8 cellular contexts compared by ENCODE assay signal in genomic region chr1:84505167-84506001, GRCh38. TPM values are rescaled to one million over a fixed set of nuclear protein-coding genes. Genes with fewer than 3 reads are reported as not detected.
A peak's percentile ranks its signal among the peaks of the same experiment; 100 is the strongest.
DNase-seq lines count a peak whose midpoint lies in the region; ATAC-seq and TF ChIP-seq lines count a peak whose summit lies in the region.

No MANE protein-coding gene starts in this region.

- peaks cover 29% of the 10 kb centered on the region for H3K36me3 Mint-ChIP-seq in T-helper 1 cell treated with Interleukin-12 subunit alpha and Interleukin-12 subunit beta and Interleukin-4 antibody, amounts not matched to agents 30 μg/mL and 1 μg/mL, for 36 hours (ENCODE audit: low read depth)
- peaks cover 66% of the 10 kb centered on the region for H3K36me3 Mint-ChIP-seq in dendritic cell treated with granulocyte-macrophage colony-stimulating factor and Interleukin-4, amounts not matched to agents 40 ng/mL and 50 ng/mL, for 4 days (ENCODE audit: low read depth)

- peak; percentile 33 for ATAC-seq in GM21619 (IDR thresholded peaks at IDR 0.05; ENCODE audit: unreplicated experiment)

- peaks cover 13% of the 10 kb centered on the region for H3K9me3 Mint-ChIP-seq in T-helper 1 cell treated with Interleukin-12 subunit alpha and Interleukin-12 subunit beta and Interleukin-4 antibody, amounts not matched to agents 30 μg/mL and 1 μg/mL, for 36 hours
- H3K9me3 Mint-ChIP-seq in dendritic cell treated with granulocyte-macrophage colony-stimulating factor and Interleukin-4, amounts not matched to agents 40 ng/mL and 50 ng/mL, for 4 days, result peaks cover 16% of the 10 kb centered on the region

- H3K4me3 ChIP-seq in HUES6 (ENCODE audit: low read depth, low read length) (peak overlapping the region; percentile 86), lower leg skin (ENCODE audit: low read depth, poor library complexity, severe bottlenecking) (peak overlapping the region; percentile 69), suprapubic skin (peak overlapping the region; percentile 88)

- H3K9me3 ChIP-seq in HUES6 (ENCODE audit: control insufficient read depth, insufficient read depth, low read depth, low read length) (no peaks in the 10 kb centered on the region; the same call in 1 of the 2 replicates), suprapubic skin (peaks cover 7% of the 10 kb centered on the region)

- peak overlapping the region; percentile 87 for H3K9ac ChIP-seq in HUES6 (ENCODE audit: low read length)

- H3K27me3 Mint-ChIP-seq in T-helper 1 cell treated with Interleukin-12 subunit alpha and Interleukin-12 subunit beta and Interleukin-4 antibody, amounts not matched to agents 30 μg/mL and 1 μg/mL, for 36 hours (ENCODE audit: low read depth), result no peaks in the 10 kb centered on the region
- H3K27me3 Mint-ChIP-seq in dendritic cell treated with granulocyte-macrophage colony-stimulating factor and Interleukin-4, amounts not matched to agents 40 ng/mL and 50 ng/mL, for 4 days, result no peaks in the 10 kb centered on the region

- H3K27me3 ChIP-seq in HUES6 (ENCODE audit: control insufficient read depth, insufficient read depth, low read length), result no peaks in the 10 kb centered on the region
- no peaks in the 10 kb centered on the region for H3K27me3 ChIP-seq in suprapubic skin

- H3K27ac ChIP-seq in HUES6 (ENCODE audit: low read depth, low read length) (peak overlapping the region; percentile 33; the same call in 1 of the 2 replicates), RWPE1 (peak overlapping the region; percentile 96), suprapubic skin (peak overlapping the region; percentile 98)

- TF ChIP-seq EP300 in suprapubic skin (IDR thresholded peaks at IDR 0.05), result no peak

- TF ChIP-seq CTCF in RWPE1 (conservative IDR thresholded peaks at IDR 0.05; ENCODE audit: low read depth) (no peak), lower leg skin (IDR thresholded peaks at IDR 0.05) (no peak), suprapubic skin (IDR thresholded peaks at IDR 0.05) (no peak)

- H3K27ac Mint-ChIP-seq in T-helper 1 cell treated with Interleukin-12 subunit alpha and Interleukin-12 subunit beta and Interleukin-4 antibody, amounts not matched to agents 30 μg/mL and 1 μg/mL, for 36 hours, result peak overlapping the region; percentile 99
- peak overlapping the region; percentile 98 for H3K27ac Mint-ChIP-seq in dendritic cell treated with granulocyte-macrophage colony-stimulating factor and Interleukin-4, amounts not matched to agents 40 ng/mL and 50 ng/mL, for 4 days

- H3K4me3 Mint-ChIP-seq in T-helper 1 cell treated with Interleukin-12 subunit alpha and Interleukin-12 subunit beta and Interleukin-4 antibody, amounts not matched to agents 30 μg/mL and 1 μg/mL, for 36 hours, result peak overlapping the region; percentile 97
- H3K4me3 Mint-ChIP-seq in dendritic cell treated with granulocyte-macrophage colony-stimulating factor and Interleukin-4, amounts not matched to agents 40 ng/mL and 50 ng/mL, for 4 days, result peak overlapping the region; percentile 91

- WGBS in lower leg skin, 2 donors, result 0 to 1% methylated on average over 34 to 55 of the region's 58 CpGs
- WGBS in suprapubic skin, result under 1% methylated on average over 32 of the region's 58 CpGs

- CTCF ChIA-PET in RWPE1 (lab: Yijun Ruan, JAX), result interaction anchor here (0.6 kb wide), 2 partner anchors 115 to 120 kb away, joined by 3 to 4 read pairs; no protein-coding TSS in a partner anchor

- peaks cover 35% of the 10 kb centered on the region for H3K4me1 Mint-ChIP-seq in T-helper 1 cell treated with Interleukin-12 subunit alpha and Interleukin-12 subunit beta and Interleukin-4 antibody, amounts not matched to agents 30 μg/mL and 1 μg/mL, for 36 hours (ENCODE audit: low read depth)
- H3K4me1 Mint-ChIP-seq in dendritic cell treated with granulocyte-macrophage colony-stimulating factor and Interleukin-4, amounts not matched to agents 40 ng/mL and 50 ng/mL, for 4 days (ENCODE audit: low read depth), result peaks cover 37% of the 10 kb centered on the region

- H3K36me3 ChIP-seq in HUES6 (ENCODE audit: control insufficient read depth, insufficient read depth, low read length), result peaks cover 10% of the 10 kb centered on the region; the same call in 1 of the 2 replicates
- H3K36me3 ChIP-seq in suprapubic skin, result peaks cover under 1% of the 10 kb centered on the region

- intact Hi-C loops in dendritic cell treated with granulocyte-macrophage colony-stimulating factor and Interleukin-4, amounts not matched to agents 40 ng/mL and 50 ng/mL, for 4 days (cut with micrococcal nuclease), result loop anchor here (1.0 to 5.0 kb wide), 5 partner anchors 63 to 203 kb away; partner anchors contain the start of genes CTBS, SAMD13 and SSX2IP
- intact Hi-C loops in lower leg skin (cut with DNase I; ENCODE audit: low total_unique reads), result no loop called here

- no peak for TF ChIP-seq POLR2A in lower leg skin (IDR thresholded peaks at IDR 0.05)
- TF ChIP-seq POLR2A in suprapubic skin (IDR thresholded peaks at IDR 0.05), result no peak

- DNase-seq in T-helper 1 cell, result no peak
- peak; percentile 52 for DNase-seq in RWPE1 (ENCODE audit: low spot score)
- peak in 1 of 2 donors; percentile 29 for DNase-seq in lower leg skin (ENCODE audit: low spot score in 2 of 2)
- peak in 1 of 2 donors; percentile 85 for DNase-seq in suprapubic skin (ENCODE audit: low spot score in 2 of 2)

- H3K4me1 ChIP-seq in HUES6 (ENCODE audit: control insufficient read depth, insufficient read depth, low read length) (peaks cover 28% of the 10 kb centered on the region), suprapubic skin (peaks cover 46% of the 10 kb centered on the region)

- POLR2A ChIA-PET in RWPE1 (lab: Yijun Ruan, JAX; ENCODE audit: low non-redundant PET), result interaction anchor here (0.6 to 0.9 kb wide), 3 partner anchors 14 to 132 kb away, joined by 3 read pairs; no protein-coding TSS in a partner anchor

RNA-seq across cellular contexts. Expression of gene SPATA1, which starts 0.8 kb away (rescaled TPM):
- total RNA-seq in lower leg skin (under 1 TPM in 1 of 4 donors, not detected in 3; 0.13 TPM), suprapubic skin (1 to 10 TPM in 1 of 4 donors, not detected in 3; 1.7 TPM)

RNA-seq across cellular contexts. Expression of gene GNG5, which starts 1.0 kb away (rescaled TPM):
- total RNA-seq in lower leg skin (10 to 100 TPM; 37.7 to 78.9 (median 58.6) TPM), suprapubic skin (100 to 1,000 TPM in 1 of 4 donors, 10 to 100 TPM in 3; 81.0 to 113 (median 88.2) TPM)

RNA-seq across cellular contexts. Expression of gene RPF1, which starts 26.3 kb away (rescaled TPM):
- total RNA-seq in lower leg skin, result 10 to 100 TPM; 30.8 to 46.0 (median 37.6) TPM
- 10 to 100 TPM; 26.0 to 42.2 (median 39.1) TPM for total RNA-seq in suprapubic skin

Comparison
In these comparisons a context has a peak if more than half of its experiments do, and no peak if none do; other contexts are left out.
1. H3K27ac ChIP-seq: peak in every context shown above with its lines; median percentile 98 in suprapubic skin; 96 in RWPE1; 33 in HUES6.